Comparison of ENCODE assay signal across 17 cellular contexts in genomic region chr2:12428324-12428723, GRCh38.
DNase-seq lines count a peak whose midpoint lies in the region; ATAC-seq, FAIRE-seq and TF ChIP-seq lines count a peak whose summit lies in the region.
"Had no signal": no experiment of that assay in that cellular context is flagged by ENCODE, and none has a peak within 500 bp of the region (broad histone marks: within the 10 kb centered on the region; RNA-seq: fewer than 3 reads in every experiment).

No MANE protein-coding gene starts in this region.

- H3K36me3 Mint-ChIP-seq in natural killer cell treated with Interleukin-12 subunit alpha and Interleukin-12 subunit beta and Interleukin-15 and Interleukin-18, amount 100 ng/mL, for 72 hours, result no peaks in the 10 kb centered on the region
- H3K36me3 Mint-ChIP-seq: naive B cell had no signal

- H3K27ac ChIP-seq in HUES64 (ENCODE audit: low read depth, low read length) (peak overlapping the region; percentile 76; the same call in 1 of the 2 replicates), pancreas (no peak overlapping the region)

- H3K27ac Mint-ChIP-seq in natural killer cell treated with Interleukin-12 subunit alpha and Interleukin-12 subunit beta and Interleukin-15 and Interleukin-18, amount 100 ng/mL, for 72 hours, result peak overlapping the region; percentile 20 to 73

- no peak overlapping the region for H3K4me3 Mint-ChIP-seq in natural killer cell treated with Interleukin-12 subunit alpha and Interleukin-12 subunit beta and Interleukin-15 and Interleukin-18, amount 100 ng/mL, for 72 hours

- FAIRE-seq in pancreas (lab: Jason Lieb, UNC), result no peak
- FAIRE-seq: colon had no signal

- H3K4me1 ChIP-seq in HUES64 (ENCODE audit: insufficient read depth, low read length) (peaks cover 26% of the 10 kb centered on the region), pancreas (no peaks in the 10 kb centered on the region)

- TF ChIP-seq CTCF in AG10803 (conservative IDR thresholded peaks at IDR 0.05; ENCODE audit: low read length) (no peak), choroid plexus epithelial cell (conservative IDR thresholded peaks at IDR 0.05; ENCODE audit: low read depth, low read length) (no peak), pancreas (IDR thresholded peaks at IDR 0.05) (no peak)

- intact Hi-C loops in pancreas (cut with DNase I), result no loop called here
- intact Hi-C loops in left cardiac atrium (cut with DNase I), result no loop called here

- peak; percentile 18 for DNase-seq in AG10803 (ENCODE audit: low read depth)
- DNase-seq in choroid plexus epithelial cell (ENCODE audit: low read depth), result peak; percentile 73
- DNase-seq in natural killer cell treated with Interleukin-12 subunit alpha and Interleukin-12 subunit beta and Interleukin-15 and Interleukin-18, amount 100 ng/mL, for 72 hours (ENCODE audit: low spot score), result no peak
- DNase-seq in pancreas, result no peak
- DNase-seq in dedifferentiated amniotic fluid mesenchymal stem cell (ENCODE audit: extremely low spot score), result no peak
- DNase-seq in left cardiac atrium, result no peak
- DNase-seq: ACHN; activated CD4-positive, alpha-beta T cell treated with anti-CD3 and anti-CD28 coated beads for 48 hours; GF-D8; left ventricle myocardium superior; naive B cell; NCI-H82; stimulated activated CD4-positive, alpha-beta T cell treated with anti-CD3 and anti-CD28 coated beads, Interleukin-4, amount 100 ng/mL, for 24 hours; trophoblast cell had no signal

- no peaks in the 10 kb centered on the region for H3K9me3 ChIP-seq in HUES64 (ENCODE audit: insufficient read depth, low read depth, low read length)
- no peaks in the 10 kb centered on the region for H3K9me3 ChIP-seq in pancreas

- no peaks in the 10 kb centered on the region for H3K9me3 Mint-ChIP-seq in natural killer cell treated with Interleukin-12 subunit alpha and Interleukin-12 subunit beta and Interleukin-15 and Interleukin-18, amount 100 ng/mL, for 72 hours
- H3K9me3 Mint-ChIP-seq: naive B cell had no signal

- no peaks in the 10 kb centered on the region for H3K27me3 Mint-ChIP-seq in natural killer cell treated with Interleukin-12 subunit alpha and Interleukin-12 subunit beta and Interleukin-15 and Interleukin-18, amount 100 ng/mL, for 72 hours
- H3K27me3 Mint-ChIP-seq: naive B cell had no signal

- no peaks in the 10 kb centered on the region for H3K36me3 ChIP-seq in HUES64 (ENCODE audit: insufficient read depth, low read length)
- no peaks in the 10 kb centered on the region for H3K36me3 ChIP-seq in pancreas

- 64% methylated on average over 5 of the region's 5 CpGs for WGBS in HUES64
- WGBS in pancreas, 2 donors, result 73 to 83% methylated on average over 5 of the region's 5 CpGs

- H3K27me3 ChIP-seq in HUES64 (ENCODE audit: insufficient read depth, low read length) (no peaks in the 10 kb centered on the region), pancreas (no peaks in the 10 kb centered on the region)

- ATAC-seq in natural killer cell treated with Interleukin-12 subunit alpha and Interleukin-12 subunit beta and Interleukin-15 and Interleukin-18, amount 100 ng/mL, for 72 hours, result no peak
- no peak for ATAC-seq in HG03095 (IDR thresholded peaks at IDR 0.05; ENCODE audit: unreplicated experiment)
- ATAC-seq in pancreas, result no peak
- no peak for ATAC-seq in left cardiac atrium
- ATAC-seq: left ventricle myocardium superior had no signal

- peaks cover 12 to 14% of the 10 kb centered on the region in 2 donors for H3K4me1 Mint-ChIP-seq in natural killer cell treated with Interleukin-12 subunit alpha and Interleukin-12 subunit beta and Interleukin-15 and Interleukin-18, amount 100 ng/mL, for 72 hours (ENCODE audit: low read depth in 2 of 2)

- no peak overlapping the region for H3K4me3 ChIP-seq in AG10803 (ENCODE audit: low read length)
- no peak overlapping the region for H3K4me3 ChIP-seq in HUES64 (ENCODE audit: low read length)
- H3K4me3 ChIP-seq in choroid plexus epithelial cell (ENCODE audit: low read depth, low read length), result no peak overlapping the region
- no peak overlapping the region for H3K4me3 ChIP-seq in pancreas

- H3K9ac ChIP-seq in HUES64 (ENCODE audit: low read depth, low read length), result peak overlapping the region; percentile 17

Comparison
In these comparisons a context has a peak if more than half of its experiments do, and no peak if none do; other contexts are left out.
1. DNase-seq: peak in AG10803 (single experiment) and choroid plexus epithelial cell (single experiment); none in natural killer cell treated with Interleukin-12 subunit alpha and Interleukin-12 subunit beta and Interleukin-15 and Interleukin-18, amount 100 ng/mL, for 72 hours (single experiment), pancreas (0 of 6), dedifferentiated amniotic fluid mesenchymal stem cell (single experiment) and left cardiac atrium (single experiment).